ENCODE assay signal across 21 cellular contexts in the genomic region with DNA sequence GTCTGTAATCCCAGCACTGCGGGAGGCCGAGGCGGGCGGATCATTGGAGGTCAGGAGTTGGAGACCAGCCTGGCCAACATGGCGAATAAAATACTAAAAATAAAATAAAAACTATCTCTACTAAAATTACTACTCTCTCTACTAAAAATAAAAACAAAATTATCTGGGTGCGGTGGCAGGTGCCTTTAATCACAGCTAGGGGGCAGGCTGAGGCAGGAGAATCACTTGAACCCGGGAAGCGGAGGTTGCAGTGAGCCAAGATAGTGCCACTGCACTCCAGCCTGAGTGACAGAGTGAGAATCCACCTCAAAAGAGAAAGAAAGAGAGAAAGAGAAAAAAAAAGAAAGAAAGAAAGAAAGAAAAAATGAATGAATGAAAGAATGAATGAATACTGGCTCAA.
DNase-seq lines count a peak whose midpoint lies in the region; FAIRE-seq and TF ChIP-seq lines count a peak whose summit lies in the region.
"Had no signal": no experiment of that assay in that cellular context is flagged by ENCODE, and none has a peak within 500 bp of the region (broad histone marks: within the 10 kb centered on the region; RNA-seq: fewer than 3 reads in every experiment).

No MANE protein-coding gene starts in this region.

- no peak overlapping the region for H3K27ac Mint-ChIP-seq in HFFc6
- H3K27ac Mint-ChIP-seq in activated T-helper 1 cell treated with anti-CD3 and anti-CD28 coated beads, Interleukin-12 subunit alpha, Interleukin-12 subunit beta, Interleukin-2, Interleukin-4 antibody, amounts not matched to agents 30 ng/mL and 10 ng/mL and 1 ng/mL, durations not matched to agents 14 hours and 24 hours and 36 hours = peak overlapping the region; percentile 73

- no peak for FAIRE-seq in kidney (lab: Jason Lieb, UNC)
- FAIRE-seq: A549 had no signal

- in situ Hi-C loops in KBM-7 (cut with MboI; ENCODE audit: low pct_unique_long_range_greater_than_20kb, low sequenced_read_pairs) = no loop called here

- 0 out of 2 replicates have a peak, but pooled peaks have one; percentile 6 for TF ChIP-seq CTCF in BE2C (IDR thresholded peaks at IDR 0.05; ENCODE audit: low read depth, low read length)
- 0 out of 2 replicates have a peak, but pooled peaks have one; percentile 20 for TF ChIP-seq CTCF in HFFc6 (IDR thresholded peaks at IDR 0.05)
- TF ChIP-seq CTCF in kidney (IDR thresholded peaks at IDR 0.05; ENCODE audit: borderline replicate concordance, extremely low read depth, insufficient read depth) = peak; percentile 4
- TF ChIP-seq CTCF in GM20000 (IDR thresholded peaks at IDR 0.05; ENCODE audit: extremely low read depth, missing control alignments) = no peak

- no peak overlapping the region for H3K4me3 Mint-ChIP-seq in HFFc6
- H3K4me3 Mint-ChIP-seq in activated T-helper 1 cell treated with anti-CD3 and anti-CD28 coated beads, Interleukin-12 subunit alpha, Interleukin-12 subunit beta, Interleukin-2, Interleukin-4 antibody, amounts not matched to agents 30 ng/mL and 10 ng/mL and 1 ng/mL, durations not matched to agents 14 hours and 24 hours and 36 hours = no peak overlapping the region

- H3K27me3 ChIP-seq in BE2C = no peaks in the 10 kb centered on the region
- H3K27me3 ChIP-seq: gastroesophageal sphincter, upper lobe of right lung had no signal

- H3K9me3 Mint-ChIP-seq in HFFc6 = peaks cover 36% of the 10 kb centered on the region
- H3K9me3 Mint-ChIP-seq in activated T-helper 1 cell treated with anti-CD3 and anti-CD28 coated beads, Interleukin-12 subunit alpha, Interleukin-12 subunit beta, Interleukin-2, Interleukin-4 antibody, amounts not matched to agents 30 ng/mL and 10 ng/mL and 1 ng/mL, durations not matched to agents 14 hours and 24 hours and 36 hours = no peaks in the 10 kb centered on the region

- H3K4me1 Mint-ChIP-seq in HFFc6 (ENCODE audit: low read depth) = no peaks in the 10 kb centered on the region
- peaks cover 39% of the 10 kb centered on the region for H3K4me1 Mint-ChIP-seq in activated T-helper 1 cell treated with anti-CD3 and anti-CD28 coated beads, Interleukin-12 subunit alpha, Interleukin-12 subunit beta, Interleukin-2, Interleukin-4 antibody, amounts not matched to agents 30 ng/mL and 10 ng/mL and 1 ng/mL, durations not matched to agents 14 hours and 24 hours and 36 hours (ENCODE audit: low read depth)

- H3K4me1 ChIP-seq in BE2C (no peaks in the 10 kb centered on the region), kidney (ENCODE audit: control insufficient read depth in 1 of 2, insufficient read depth in 1 of 2, low read depth in 1 of 2, low read length in 2 of 2) (no peaks in the 10 kb centered on the region)
- H3K4me1 ChIP-seq: A549, upper lobe of right lung had no signal

- H3K36me3 ChIP-seq in BE2C (no peaks in the 10 kb centered on the region), kidney (ENCODE audit: control insufficient read depth in 1 of 2, insufficient read depth in 2 of 2, low read length in 2 of 2) (no peaks in the 10 kb centered on the region)

- intact Hi-C loops in activated T-helper 1 cell treated with anti-CD3 and anti-CD28 coated beads, Interleukin-12 subunit alpha, Interleukin-12 subunit beta, Interleukin-2, Interleukin-4 antibody, amounts not matched to agents 30 ng/mL and 10 ng/mL and 1 ng/mL, durations not matched to agents 14 hours and 24 hours and 36 hours (cut with micrococcal nuclease) = no loop called here
- intact Hi-C loops in kidney (cut with DNase I) = no loop called here

- H3K27me3 Mint-ChIP-seq in HFFc6 (ENCODE audit: insufficient read depth) = peaks cover 4% of the 10 kb centered on the region
- no peaks in the 10 kb centered on the region for H3K27me3 Mint-ChIP-seq in activated T-helper 1 cell treated with anti-CD3 and anti-CD28 coated beads, Interleukin-12 subunit alpha, Interleukin-12 subunit beta, Interleukin-2, Interleukin-4 antibody, amounts not matched to agents 30 ng/mL and 10 ng/mL and 1 ng/mL, durations not matched to agents 14 hours and 24 hours and 36 hours (ENCODE audit: insufficient read depth)

- no peak overlapping the region for H3K9ac ChIP-seq in kidney (ENCODE audit: low read length in 2 of 2)

- no peaks in the 10 kb centered on the region for H3K9me3 ChIP-seq in BE2C
- no peaks in the 10 kb centered on the region for H3K9me3 ChIP-seq in kidney (ENCODE audit: control insufficient read depth in 1 of 2, low read length in 2 of 2)
- H3K9me3 ChIP-seq: A549, gastroesophageal sphincter, upper lobe of right lung had no signal

- DNase-seq in BE2C (no peak), HFFc6 (no peak), kidney (no peak), KBM-7 (no peak), SW 1271 (lab: John Stamatoyannopoulos, UW) (no peak), NCI-H146 treated with DMSO at 0.1 percent for 48 hours (lab: John Stamatoyannopoulos, UW; ENCODE audit: unreplicated experiment) (no peak), GM20000 (ENCODE audit: low spot score) (no peak)
- DNase-seq in activated T-helper 1 cell treated with anti-CD3 and anti-CD28 coated beads, Interleukin-12 subunit alpha, Interleukin-12 subunit beta, Interleukin-2, Interleukin-4 antibody, amounts not matched to agents 30 ng/mL and 10 ng/mL and 1 ng/mL, durations not matched to agents 14 hours and 24 hours and 36 hours (ENCODE audit: low spot score) = no peak
- DNase-seq: activated CD4-positive, alpha-beta T cell treated with anti-CD3 and anti-CD28 coated beads, Interleukin-2, amount 50 U/mL, for 4 hours; activated CD8-positive, alpha-beta memory T cell treated with anti-CD3 and anti-CD28 coated beads, Interleukin-2, amount 50 U/mL, for 48 hours; activated gamma-delta T cell treated with Interleukin-2 at 50 U/mL for 16 hours; C1 segment of cervical spinal cord; DMS 273 treated with DMSO at 0.1 percent for 48 hours; GDM1; IMR-90; NCI-H187; NCI-H226; T-helper 2 cell; upper lobe of right lung had no signal

- H3K36me3 Mint-ChIP-seq in HFFc6 (ENCODE audit: low read depth) = no peaks in the 10 kb centered on the region
- peaks cover 40% of the 10 kb centered on the region for H3K36me3 Mint-ChIP-seq in activated T-helper 1 cell treated with anti-CD3 and anti-CD28 coated beads, Interleukin-12 subunit alpha, Interleukin-12 subunit beta, Interleukin-2, Interleukin-4 antibody, amounts not matched to agents 30 ng/mL and 10 ng/mL and 1 ng/mL, durations not matched to agents 14 hours and 24 hours and 36 hours (ENCODE audit: low read depth)

- no peak overlapping the region for H3K27ac ChIP-seq in kidney (ENCODE audit: low read depth in 2 of 2, low read length in 2 of 2)
- H3K27ac ChIP-seq: A549, gastroesophageal sphincter, upper lobe of right lung had no signal

- H3K4me3 ChIP-seq in BE2C (ENCODE audit: low read depth, low read length) (no peak overlapping the region), kidney (ENCODE audit: low read length in 2 of 2) (no peak overlapping the region)
- H3K4me3 ChIP-seq: A549, gastroesophageal sphincter, upper lobe of right lung had no signal
